Comparison of ENCODE assay signal across 1 cellular context in genomic region chr22:48444320-48445112, GRCh38.
TF ChIP-seq lines count a peak whose summit lies in the region.

No MANE protein-coding gene starts in this region.

TF ChIP-seq in GM12878, 131 proteins besides CTCF, POLR2A, EP300 and RAD21 (continued from another document and continues in another):
- TF ChIP-seq ZBTB33 (IDR thresholded peaks at IDR 0.05) (no peak), YY1 (IDR thresholded peaks at IDR 0.05; ENCODE audit: low read depth, low read length) (no peak), SMAD1 (IDR thresholded peaks at IDR 0.05; ENCODE audit: low read depth, partially characterized antibody) (no peak), IRF4 (IDR thresholded peaks at IDR 0.05; ENCODE audit: low read depth, low read length) (no peak), MYC (IDR thresholded peaks at IDR 0.05; ENCODE audit: insufficient read depth, insufficient read length, insufficient replicate concordance, low read length, severe bottlenecking) (no peak), MYB (IDR thresholded peaks at IDR 0.05; ENCODE audit: borderline replicate concordance, low read depth, low read length) (no peak), CEBPZ (IDR thresholded peaks at IDR 0.05; ENCODE audit: low read depth, low read length) (no peak), SP1 (IDR thresholded peaks at IDR 0.05; ENCODE audit: low read depth, low read length) (no peak), RB1 (IDR thresholded peaks at IDR 0.05; ENCODE audit: borderline replicate concordance) (no peak), RUNX3 (IDR thresholded peaks at IDR 0.05; ENCODE audit: low read length) (peak; percentile 18; the same call in 1 of the 2 replicates), DPF2 (IDR thresholded peaks at IDR 0.05) (0 out of 2 replicates have a peak, but pooled peaks have one; percentile 27), CHD2 (IDR thresholded peaks at IDR 0.05; ENCODE audit: borderline replicate concordance, low read depth, low read length) (no peak), TARDBP (IDR thresholded peaks at IDR 0.05; ENCODE audit: borderline replicate concordance) (no peak), LARP7 (IDR thresholded peaks at IDR 0.05) (no peak), FOXM1 (IDR thresholded peaks at IDR 0.05; ENCODE audit: low read depth, low read length) (no peak), MTA3 (IDR thresholded peaks at IDR 0.05; ENCODE audit: borderline replicate concordance, low read length) (no peak), NR2C1 (IDR thresholded peaks at IDR 0.05) (no peak), CBX3 (IDR thresholded peaks at IDR 0.05; ENCODE audit: borderline replicate concordance, low read depth) (no peak), CUX1 (IDR thresholded peaks at IDR 0.05; ENCODE audit: insufficient replicate concordance, low read depth, low read length) (no peak), CEBPB (IDR thresholded peaks at IDR 0.05; ENCODE audit: borderline replicate concordance in 1 of 2, low read depth in 2 of 2, low read length in 2 of 2) (no peak), IKZF1 (conservative IDR thresholded peaks at IDR 0.05) (0 out of 2 replicates have a peak, but pooled peaks have one; percentile 32), FOXK2 (IDR thresholded peaks at IDR 0.05) (no peak), SREBF1 (IDR thresholded peaks at IDR 0.05; ENCODE audit: low read length) (no peak), FOS (IDR thresholded peaks at IDR 0.05; ENCODE audit: borderline replicate concordance, extremely low read depth, insufficient read length) (no peak), ZNF622 (IDR thresholded peaks at IDR 0.05) (no peak), NFYA (IDR thresholded peaks at IDR 0.05; ENCODE audit: borderline replicate concordance, low read depth, low read length) (no peak), CHD4 (IDR thresholded peaks at IDR 0.05) (no peak), PKNOX1 (IDR thresholded peaks at IDR 0.05) (no peak), NFIC (IDR thresholded peaks at IDR 0.05; ENCODE audit: low read depth, low read length) (no peak), PML (IDR thresholded peaks at IDR 0.05; ENCODE audit: low read length) (no peak), MLLT1 (IDR thresholded peaks at IDR 0.05) (no peak), SPI1 (IDR thresholded peaks at IDR 0.05; ENCODE audit: borderline replicate concordance, insufficient read depth, low read depth, low read length) (peak; percentile 79), BHLHE40 (IDR thresholded peaks at IDR 0.05; ENCODE audit: borderline replicate concordance in 1 of 2, low read depth in 2 of 2, low read length in 1 of 2) (peak in 1 of 2 experiments; percentile 30; a peak in 1 of 4 replicates), ZNF274 (IDR thresholded peaks at IDR 0.05; ENCODE audit: insufficient read depth, insufficient read length) (no peak), SUPT20H (IDR thresholded peaks at IDR 0.05; ENCODE audit: borderline replicate concordance, control insufficient read depth, low read depth, low read length) (no peak), NR2C2 (IDR thresholded peaks at IDR 0.05; ENCODE audit: borderline replicate concordance, control insufficient read depth, insufficient read length, low read depth) (no peak), ATF2 (IDR thresholded peaks at IDR 0.05; ENCODE audit: low read length) (no peak), RELA (IDR thresholded peaks at IDR 0.05; ENCODE audit: borderline replicate concordance, partially characterized antibody) (no peak), HSF1 (IDR thresholded peaks at IDR 0.05; ENCODE audit: low read depth, low read length) (no peak), STAT3 (IDR thresholded peaks at IDR 0.05; ENCODE audit: low read depth, low read length) (no peak), SMC3 (IDR thresholded peaks at IDR 0.05; ENCODE audit: borderline replicate concordance, low read length) (no peak), KLF5 (IDR thresholded peaks at IDR 0.05; ENCODE audit: partially characterized antibody) (no peak), ZSCAN29 (IDR thresholded peaks at IDR 0.05) (no peak), ZZZ3 (IDR thresholded peaks at IDR 0.05; ENCODE audit: control insufficient read depth, insufficient read length, low read depth) (no peak), NR2F1 (conservative IDR thresholded peaks at IDR 0.05) (0 out of 2 replicates have a peak, but pooled peaks have one; percentile 29), REST (IDR thresholded peaks at IDR 0.05; ENCODE audit: low read depth, low read length) (no peak)
